In the genomic region with DNA sequence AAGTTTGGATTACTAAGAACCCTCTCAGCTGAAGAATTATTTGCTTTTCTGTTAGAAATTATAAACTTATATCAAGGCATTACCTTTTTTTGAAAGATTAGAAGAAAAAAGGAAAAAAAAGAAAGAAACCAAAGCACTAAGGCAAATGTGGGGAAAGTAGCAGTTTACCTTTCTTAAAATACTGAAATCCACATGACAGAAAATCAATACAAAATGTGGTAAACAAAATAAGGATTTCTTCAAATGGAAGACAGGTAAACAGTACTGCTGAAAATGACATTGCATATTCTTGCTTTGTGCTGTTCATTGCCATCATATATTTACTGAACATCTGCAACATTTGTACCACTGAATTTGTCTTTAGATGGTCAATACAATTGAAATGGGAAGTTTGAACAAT, we compare ENCODE assay signal across 31 cellular contexts.
"Had no signal": no experiment of that assay in that cellular context is flagged by ENCODE, and none has a peak within 500 bp of the region (broad histone marks: within the 10 kb centered on the region; RNA-seq: fewer than 3 reads in every experiment).

No MANE protein-coding gene starts in this region.

- ATAC-seq: psoas muscle; right cardiac atrium; sciatic nerve; stimulated activated memory B cell treated with anti-CD40 and anti-IgM and Interleukin-4, amounts not matched to agents 10 μg/mL and 1 μg/mL and 100 μg/mL, for 72 hours; stimulated activated naive CD8-positive, alpha-beta T cell treated with anti-CD3 and anti-CD28 coated beads, Interleukin-15, amount 100 ng/mL, for 72 hours; stimulated activated naive CD8-positive, alpha-beta T cell treated with anti-CD3 and anti-CD28 coated beads, Interleukin-15, Interleukin-2, amounts not matched to agents 100 U/mL and 50 U/mL, for 24 hours; upper lobe of right lung had no signal

- H3K27ac Mint-ChIP-seq: natural killer cell; nephron; neural progenitor cell; progenitor cell of endocrine pancreas; stimulated activated memory B cell treated with anti-CD40 and anti-IgM and Interleukin-4, amounts not matched to agents 10 μg/mL and 1 μg/mL and 100 μg/mL, for 72 hours; stimulated activated naive CD8-positive, alpha-beta T cell treated with anti-CD3 and anti-CD28 coated beads, Interleukin-15, amount 100 ng/mL, for 72 hours; type B pancreatic cell had no signal

- H2AFZ ChIP-seq: neural progenitor cell, parathyroid adenoma had no signal

- H3K27ac ChIP-seq: neural progenitor cell, ovary, parathyroid adenoma, psoas muscle, skin epidermis, spleen, suprapubic skin, testis, tibial artery, transverse colon, upper lobe of right lung had no signal

- H3K79me2 ChIP-seq: parathyroid adenoma had no signal

- H3K9ac ChIP-seq: neural progenitor cell, parathyroid adenoma had no signal

- H3K27me3 ChIP-seq: neural progenitor cell, ovary, spleen, suprapubic skin, testis, tibial artery, transverse colon, upper lobe of right lung had no signal

- H3K4me2 ChIP-seq: neural progenitor cell, smooth muscle cell had no signal

- H3K27me3 Mint-ChIP-seq: progenitor cell of endocrine pancreas; stimulated activated memory B cell treated with anti-CD40 and anti-IgM and Interleukin-4, amounts not matched to agents 10 μg/mL and 1 μg/mL and 100 μg/mL, for 72 hours; stimulated activated naive CD8-positive, alpha-beta T cell treated with anti-CD3 and anti-CD28 coated beads, Interleukin-15, amount 100 ng/mL, for 72 hours; type B pancreatic cell had no signal

- H3K36me3 Mint-ChIP-seq: natural killer cell; stimulated activated memory B cell treated with anti-CD40 and anti-IgM and Interleukin-4, amounts not matched to agents 10 μg/mL and 1 μg/mL and 100 μg/mL, for 72 hours had no signal

- H3K9me3 Mint-ChIP-seq: natural killer cell; nephron; neural progenitor cell; stimulated activated memory B cell treated with anti-CD40 and anti-IgM and Interleukin-4, amounts not matched to agents 10 μg/mL and 1 μg/mL and 100 μg/mL, for 72 hours; stimulated activated naive CD8-positive, alpha-beta T cell treated with anti-CD3 and anti-CD28 coated beads, Interleukin-15, amount 100 ng/mL, for 72 hours; type B pancreatic cell had no signal

- H3K9me3 ChIP-seq: ovary, psoas muscle, spleen, suprapubic skin, testis, tibial artery, transverse colon, upper lobe of right lung, uterus had no signal

- H3K4me1 ChIP-seq: neural progenitor cell, psoas muscle, spleen, suprapubic skin, testis, tibial artery, transverse colon, upper lobe of right lung, uterus had no signal

- H3K36me3 ChIP-seq: neural progenitor cell, ovary, spleen, suprapubic skin, tibial artery, transverse colon, upper lobe of right lung, uterus had no signal

- H3K4me3 ChIP-seq: neural progenitor cell, ovary, psoas muscle, skin epidermis, smooth muscle cell, spleen, suprapubic skin, testis, tibial artery, transverse colon, upper lobe of right lung, uterus had no signal

- DNase-seq: natural killer cell; occipital lobe; ovary; posterior cingulate gyrus; psoas muscle; right cardiac atrium; spleen; stimulated activated CD4-positive, alpha-beta T cell treated with anti-CD3 and anti-CD28 coated beads, Interleukin-12 subunit alpha, Interleukin-12 subunit beta, amount 100 ng/mL, for 4 hours; stimulated activated CD4-positive, alpha-beta T cell treated with anti-CD3 and anti-CD28 coated beads, Interleukin-1b, Interleukin-23, amount 100 ng/mL, for 48 hours; stimulated activated CD4-positive, alpha-beta T cell treated with anti-CD3 and anti-CD28 coated beads, Interleukin-4, amount 100 ng/mL, for 1 hour; stimulated activated CD4-positive, alpha-beta T cell treated with anti-CD3 and anti-CD28 coated beads, Interleukin-4, amount 100 ng/mL, for 4 hours; stimulated activated CD8-positive, alpha-beta memory T cell treated with anti-CD3 and anti-CD28 coated beads, Interleukin-4, amount 100 ng/mL, for 48 hours; stimulated activated naive CD4-positive, alpha-beta T cell; stimulated activated naive CD8-positive, alpha-beta T cell treated with anti-CD3 and anti-CD28 coated beads, Interleukin-15, amount 100 ng/mL, for 72 hours; stimulated activated naive CD8-positive, alpha-beta T cell treated with anti-CD3 and anti-CD28 coated beads, Interleukin-15, Interleukin-2, amounts not matched to agents 100 U/mL and 50 U/mL, for 24 hours; substantia nigra; testis; tibial artery; transverse colon; upper lobe of right lung; uterus had no signal

- H3K4me3 Mint-ChIP-seq: natural killer cell; nephron; neural progenitor cell; stimulated activated memory B cell treated with anti-CD40 and anti-IgM and Interleukin-4, amounts not matched to agents 10 μg/mL and 1 μg/mL and 100 μg/mL, for 72 hours; stimulated activated naive CD8-positive, alpha-beta T cell treated with anti-CD3 and anti-CD28 coated beads, Interleukin-15, amount 100 ng/mL, for 72 hours; type B pancreatic cell had no signal

- H3K4me1 Mint-ChIP-seq: nephron; stimulated activated memory B cell treated with anti-CD40 and anti-IgM and Interleukin-4, amounts not matched to agents 10 μg/mL and 1 μg/mL and 100 μg/mL, for 72 hours; stimulated activated naive CD8-positive, alpha-beta T cell treated with anti-CD3 and anti-CD28 coated beads, Interleukin-15, amount 100 ng/mL, for 72 hours had no signal
